ENCODE assay signal across 8 cellular contexts in genomic region chr1:94039871-94040569, GRCh38.
A peak's percentile ranks its signal among the peaks of the same experiment; 100 is the strongest.
DNase-seq lines count a peak whose midpoint lies in the region; ATAC-seq and TF ChIP-seq lines count a peak whose summit lies in the region.

No MANE protein-coding gene starts in this region.

- DNase-seq in CD8-positive, alpha-beta T cell, result no peak
- DNase-seq in NCI-H446 treated with DMSO at 0.1 percent for 48 hours (lab: John Stamatoyannopoulos, UW) (peak; percentile 53), fibroblast of lung (ENCODE audit: low read depth in 2 of 2) (peak; percentile 47 to 50), progenitor cell of endocrine pancreas (ENCODE audit: low spot score, unreplicated experiment) (no peak), LoVo (ENCODE audit: low spot score) (no peak), NCI-H1105 (lab: John Stamatoyannopoulos, UW) (no peak)
- DNase-seq in activated CD4-positive, alpha-beta T cell treated with anti-CD3 and anti-CD28 coated beads, Interleukin-2, amount 50 U/mL, for 48 hours, result no peak

- CTCF ChIA-PET in CD8-positive, alpha-beta T cell (lab: Charles Lee), result interaction anchor here (0.6 to 4.8 kb wide), 19 partner anchors 10 to 1113 kb away, joined by 3 to 24 read pairs (median 3); no protein-coding TSS in a partner anchor

- H3K4me1 Mint-ChIP-seq in CD8-positive, alpha-beta T cell (ENCODE audit: low read depth), result no peaks in the 10 kb centered on the region
- peaks cover 10% of the 10 kb centered on the region for H3K4me1 Mint-ChIP-seq in progenitor cell of endocrine pancreas (ENCODE audit: low read depth)

- intact Hi-C loops in CD8-positive, alpha-beta T cell (cut with DNase I, micrococcal nuclease), result loop anchor here (1.0 to 5.0 kb wide), 2 partner anchors 423 to 767 kb away; no protein-coding TSS in a partner anchor

- H3K4me1 ChIP-seq in CD8-positive, alpha-beta T cell (ENCODE audit: insufficient read depth, low read length), result no peaks in the 10 kb centered on the region
- peaks cover 8% of the 10 kb centered on the region for H3K4me1 ChIP-seq in fibroblast of lung (ENCODE audit: control insufficient read depth, extremely low read depth, insufficient read depth, low read length)

- H4K20me1 ChIP-seq in fibroblast of lung (ENCODE audit: control insufficient read depth, extremely low read depth, insufficient read depth, low read length), result no peaks in the 10 kb centered on the region

- no peak overlapping the region for H2AFZ ChIP-seq in fibroblast of lung (ENCODE audit: low read length)

- H3K4me3 ChIP-seq in CD8-positive, alpha-beta T cell (ENCODE audit: low read depth, low read length), result no peak overlapping the region
- H3K4me3 ChIP-seq in fibroblast of lung (replicated peaks in 1 of 4; ENCODE audit: control extremely low read depth in 1 of 4, insufficient read depth in 1 of 4, low read depth in 3 of 4, low read length in 4 of 4), result no peak overlapping the region

- H3K27ac Mint-ChIP-seq in CD8-positive, alpha-beta T cell, result no peak overlapping the region
- H3K27ac Mint-ChIP-seq in progenitor cell of endocrine pancreas, result no peak overlapping the region

- peaks cover 34% of the 10 kb centered on the region for H3K27me3 Mint-ChIP-seq in CD8-positive, alpha-beta T cell (ENCODE audit: low read depth)
- H3K27me3 Mint-ChIP-seq in progenitor cell of endocrine pancreas, result peaks cover 21% of the 10 kb centered on the region

- peak; percentile 19 for TF ChIP-seq CTCF in CD8-positive, alpha-beta T cell (IDR thresholded peaks at IDR 0.05)
- TF ChIP-seq CTCF in fibroblast of lung (conservative IDR thresholded peaks at IDR 0.05 in 1 of 2, IDR thresholded peaks at IDR 0.05 in 1 of 2; ENCODE audit: low read depth in 1 of 2, low read length in 2 of 2) (no peak), progenitor cell of endocrine pancreas (IDR thresholded peaks at IDR 0.05; ENCODE audit: unreplicated experiment) (peak; percentile 6)

- H3K27me3 ChIP-seq in CD8-positive, alpha-beta T cell (ENCODE audit: insufficient read depth, low read length), result peaks cover 3% of the 10 kb centered on the region
- H3K27me3 ChIP-seq in fibroblast of lung (ENCODE audit: control insufficient read depth, insufficient read depth, low read length), result peaks cover 11% of the 10 kb centered on the region

- no peaks in the 10 kb centered on the region for H3K36me3 ChIP-seq in CD8-positive, alpha-beta T cell (ENCODE audit: insufficient read depth, low read length)
- H3K36me3 ChIP-seq in fibroblast of lung (ENCODE audit: control insufficient read depth, insufficient read depth, low read length), result no peaks in the 10 kb centered on the region

- no peaks in the 10 kb centered on the region for H3K9me3 ChIP-seq in CD8-positive, alpha-beta T cell (ENCODE audit: low read length)
- H3K9me3 ChIP-seq in fibroblast of lung (ENCODE audit: control insufficient read depth, insufficient read depth, low read depth, low read length), result no peaks in the 10 kb centered on the region

- H3K36me3 Mint-ChIP-seq in CD8-positive, alpha-beta T cell, result no peaks in the 10 kb centered on the region
- H3K36me3 Mint-ChIP-seq in progenitor cell of endocrine pancreas (ENCODE audit: insufficient read depth), result no peaks in the 10 kb centered on the region

- H3K79me2 ChIP-seq in fibroblast of lung (ENCODE audit: control insufficient read depth, insufficient read depth, low read length), result no peaks in the 10 kb centered on the region

- POLR2A ChIA-PET in CD8-positive, alpha-beta T cell (lab: Charles Lee), result no interaction called here

- H3K4me2 ChIP-seq in fibroblast of lung (ENCODE audit: extremely low read depth, insufficient read depth, low read length), result no peak overlapping the region

- no peak overlapping the region for H3K9ac ChIP-seq in fibroblast of lung (ENCODE audit: insufficient read depth, low read length)

- no peak overlapping the region for H3K27ac ChIP-seq in CD8-positive, alpha-beta T cell (ENCODE audit: low read depth, low read length)
- no peak overlapping the region for H3K27ac ChIP-seq in fibroblast of lung (ENCODE audit: insufficient read depth, low read length)

- no peak overlapping the region for H3K4me3 Mint-ChIP-seq in CD8-positive, alpha-beta T cell
- H3K4me3 Mint-ChIP-seq in progenitor cell of endocrine pancreas (ENCODE audit: low read depth), result no peak overlapping the region

- no peak for ATAC-seq in CD8-positive, alpha-beta T cell
- no peak for ATAC-seq in HG03342 (IDR thresholded peaks at IDR 0.05; ENCODE audit: unreplicated experiment)

- no peaks in the 10 kb centered on the region for H3K9me3 Mint-ChIP-seq in CD8-positive, alpha-beta T cell
- no peaks in the 10 kb centered on the region for H3K9me3 Mint-ChIP-seq in progenitor cell of endocrine pancreas (ENCODE audit: low read depth)

Comparison
In these comparisons a context has a peak if more than half of its experiments do, and no peak if none do; other contexts are left out.
1. DNase-seq: peak in NCI-H446 treated with DMSO at 0.1 percent for 48 hours (single experiment) and fibroblast of lung (2 of 2); none in CD8-positive, alpha-beta T cell (0 of 7), progenitor cell of endocrine pancreas (single experiment), LoVo (single experiment), NCI-H1105 (single experiment) and activated CD4-positive, alpha-beta T cell treated with anti-CD3 and anti-CD28 coated beads, Interleukin-2, amount 50 U/mL, for 48 hours (0 of 2).
2. CTCF ChIP-seq: peak in CD8-positive, alpha-beta T cell (single experiment) and progenitor cell of endocrine pancreas (single experiment); none in fibroblast of lung (0 of 2).